ENCODE assay signal across 8 cellular contexts in genomic region chr19:11987405-11988231, GRCh38. TPM values are rescaled to one million over a fixed set of nuclear protein-coding genes. Genes with fewer than 3 reads are reported as not detected.
A peak's percentile ranks its signal among the peaks of the same experiment; 100 is the strongest.
DNase-seq lines count a peak whose midpoint lies in the region; ATAC-seq, FAIRE-seq and TF ChIP-seq lines count a peak whose summit lies in the region.

No MANE protein-coding gene starts in this region.

- H3K36me3 ChIP-seq in HepG2 (replicated peaks in 1 of 2; ENCODE audit: control insufficient read depth in 1 of 2, insufficient read depth in 2 of 2, low read length in 2 of 2) = no peaks in the 10 kb centered on the region

- peaks cover 0 to 1% of the 10 kb centered on the region in 2 experiments; a peak in 1 of 5 replicates for H3K27me3 ChIP-seq in HepG2 (ENCODE audit: control insufficient read depth in 1 of 2, insufficient read depth in 2 of 2, low read length in 2 of 2)

- TF ChIP-seq CTCF in HepG2 (CRISPR knock-in tag; IDR thresholded peaks at IDR 0.05) = no peak

- no peak for FAIRE-seq in HepG2 (lab: Jason Lieb, UNC)

- peak overlapping the region; percentile 40 for H3K27ac ChIP-seq in HepG2 (ENCODE audit: extremely low read length, insufficient read depth, low read length)

- peak; percentile 29 to 81; a peak in 3 of 4 replicates for TF ChIP-seq POLR2A in HepG2 (IDR thresholded peaks at IDR 0.05; ENCODE audit: insufficient read depth in 1 of 2, low read depth in 2 of 2, low read length in 2 of 2)

- H3K79me2 ChIP-seq in HepG2 (ENCODE audit: insufficient read depth, low read length) = no peaks in the 10 kb centered on the region

- in situ Hi-C loops in HepG2 (cut with HindIII; ENCODE audit: extremely low pct_ligation_motif_present, low pct_unique_long_range_greater_than_20kb) = loop anchor here (5.0 kb wide), 1 partner anchor 100 kb away; the partner anchor contains the start of gene ZNF69

- CTCF ChIA-PET in HepG2 (lab: Yijun Ruan, JAX; ENCODE audit: low intra/inter-chr PET ratio, low total read pairs) = interaction anchor here (0.9 to 3.8 kb wide), 5 partner anchors 23 to 191 kb away, joined by 3 to 50 read pairs (median 22); partner anchors contain the start of gene ZNF763

- peak overlapping the region; percentile 9 for H2AFZ ChIP-seq in HepG2 (ENCODE audit: low read length)

- POLR2A ChIA-PET in HepG2 (lab: Yijun Ruan, JAX) = interaction anchor here (0.7 to 3.1 kb wide), 11 partner anchors 48 to 190 kb away, joined by 3 to 30 read pairs (median 4); partner anchors contain the start of genes ZNF20, ZNF433, ZNF491 and ZNF69

- BruUV-seq in HepG2 (replicated peaks; lab: Mats Ljungman, UMichigan) = TSS peak; percentile 74

- no peaks in the 10 kb centered on the region for H3K9me3 ChIP-seq in HepG2 (ENCODE audit: low read length)

- H3K4me1 ChIP-seq in HepG2 (ENCODE audit: insufficient read depth, low read length) = peaks cover 18% of the 10 kb centered on the region; the same call in 1 of the 2 replicates

- H3K9ac ChIP-seq in HepG2 (ENCODE audit: insufficient read depth, low read depth, low read length) = peak overlapping the region; percentile 65

- TF ChIP-seq EP300 in HepG2 (IDR thresholded peaks at IDR 0.05; ENCODE audit: low read depth in 2 of 2, low read length in 2 of 2) = no peak
- no peak for TF ChIP-seq EP300 in HepG2 (CRISPR knock-in tag; IDR thresholded peaks at IDR 0.05; ENCODE audit: borderline replicate concordance)

- peak; percentile 80 for ATAC-seq in GM18868 (IDR thresholded peaks at IDR 0.05; ENCODE audit: unreplicated experiment)
- peak; percentile 82 for ATAC-seq in HG03175 (IDR thresholded peaks at IDR 0.05; ENCODE audit: unreplicated experiment)
- peak; percentile 91 for ATAC-seq in HepG2

- 62% methylated on average over 41 of the region's 52 CpGs for WGBS in HepG2 (ENCODE audit: low lambda C conversion rate)

- no peaks in the 10 kb centered on the region for H4K20me1 ChIP-seq in HepG2 (ENCODE audit: insufficient read depth, low read length)

- no peak for TF ChIP-seq RAD21 in HepG2 (CRISPR knock-in tag; IDR thresholded peaks at IDR 0.05)

- DNase-seq in A172 (ENCODE audit: low spot score) (peak; percentile 97), NCI-H524 (lab: John Stamatoyannopoulos, UW) (peak; percentile 91 to 98), dedifferentiated amniotic fluid mesenchymal stem cell (ENCODE audit: extremely low spot score) (peak; percentile 93), HepG2 (ENCODE audit: low spot score) (peak; percentile 55)
- DNase-seq in activated CD4-positive, alpha-beta T cell treated with anti-CD3 and anti-CD28 coated beads for 48 hours = peak; percentile 98
- peak; percentile 90 for DNase-seq in stimulated activated CD4-positive, alpha-beta T cell treated with anti-CD3 and anti-CD28 coated beads, Interleukin-2, amount 100 ng/mL, for 4 hours (ENCODE audit: low read depth)

- H3K4me3 ChIP-seq in HepG2 (replicated peaks in 1 of 3; ENCODE audit: insufficient read depth in 1 of 3, low read depth in 2 of 3, low read length in 3 of 3) = peak overlapping the region; percentile 48 to 72 (median 65); a peak in 5 of 6 replicates

- intact Hi-C loops in HepG2 (cut with micrococcal nuclease; ENCODE audit: unreplicated experiment) = loop anchor here (1.0 kb wide), 2 partner anchors 106 to 189 kb away; partner anchors contain the start of gene ZNF491

- peak overlapping the region; percentile 89 for H3K4me2 ChIP-seq in HepG2 (ENCODE audit: low read depth, low read length)

TF ChIP-seq in HepG2, 621 proteins besides CTCF, POLR2A, EP300 and RAD21 (continues in another document):
- 0 out of 2 replicates have a peak, but pooled peaks have one; percentile 15 for TF ChIP-seq HOMEZ (CRISPR knock-in tag; IDR thresholded peaks at IDR 0.05; ENCODE audit: low read depth)
- TF ChIP-seq ZNF710 (CRISPR knock-in tag; IDR thresholded peaks at IDR 0.05; ENCODE audit: borderline replicate concordance) = no peak

RNA-seq across cellular contexts. Expression of gene ZNF763, which starts 22.8 kb away (rescaled TPM):
- 1.1 TPM in 1 of 2 replicates, not detected in the other for total RNA-seq in A172 (2014; rRNA removed; shearing (Covaris generic))
- total RNA-seq in HepG2 (2016; rRNA removed; fragmentation: Illumina TruSeq; extraction: Trizol) = 0.42 and 0.49 TPM in 2 replicates
- total RNA-seq in HepG2 (2016; cell fraction: cytosol; rRNA removed; fragmentation: Illumina TruSeq; extraction: Trizol; ENCODE audit: low read depth) = 0.20 and 0.26 TPM in 2 replicates
- total RNA-seq in HepG2 (2016; cell fraction: insoluble cytoplasmic fraction; rRNA removed; fragmentation: Illumina TruSeq; extraction: Trizol) = 0.31 and 0.74 TPM in 2 replicates
- total RNA-seq in HepG2 (2016; cell fraction: membrane; rRNA removed; fragmentation: Illumina TruSeq; extraction: Trizol) = 0.31 and 0.40 TPM in 2 replicates
- total RNA-seq in HepG2 (2016; cell fraction: nucleus; rRNA removed; fragmentation: Illumina TruSeq; extraction: Trizol) = 0.78 and 0.93 TPM in 2 replicates
- polyA plus RNA-seq in HepG2 (2011; rRNA removed) = 0.08 and 0.16 TPM in 2 replicates
- polyA plus RNA-seq in HepG2 (2011; cell fraction: cytosol; rRNA removed) = 0.03 and 0.17 TPM in 2 replicates
- 0.10 and 0.84 TPM in 2 replicates for polyA plus RNA-seq in HepG2 (2011; cell fraction: nucleus; rRNA removed)
- polyA plus RNA-seq in HepG2 (2012) = 0.20 and 0.34 TPM in 2 replicates
- not detected in 2 replicates for polyA plus RNA-seq in HepG2 (2016; cell fraction: cytosol; fragmentation: Illumina TruSeq; extraction: Trizol; ENCODE audit: low read depth)
- 0.44 and 0.47 TPM in 2 replicates for polyA plus RNA-seq in HepG2 (2016; cell fraction: insoluble cytoplasmic fraction; fragmentation: Illumina TruSeq; extraction: Trizol; ENCODE audit: low read depth)
- 0.19 and 0.21 TPM in 2 replicates for polyA plus RNA-seq in HepG2 (2016; cell fraction: membrane; fragmentation: Illumina TruSeq; extraction: Trizol; ENCODE audit: low read depth)
- 1.7 and 2.4 TPM in 2 replicates for polyA plus RNA-seq in HepG2 (2016; cell fraction: nucleus; fragmentation: Illumina TruSeq; extraction: Trizol; ENCODE audit: insufficient read depth, low read depth)
- polyA minus RNA-seq in HepG2 (2011; rRNA and poly(A)+ RNA removed; ENCODE audit: low replicate concordance) = 0.32 TPM in 1 of 2 replicates, not detected in the other
- polyA minus RNA-seq in HepG2 (2011; cell fraction: cytosol; rRNA and poly(A)+ RNA removed) = not detected in 2 replicates
- 0.64 and 0.87 TPM in 2 replicates for polyA minus RNA-seq in HepG2 (2011; cell fraction: nucleus; rRNA and poly(A)+ RNA removed)

RNA-seq across cellular contexts. Expression of gene ZNF433, which starts 47.9 kb away (rescaled TPM):
- 7.2 and 11.3 TPM in 2 replicates for total RNA-seq in A172 (2014; rRNA removed; shearing (Covaris generic))
- total RNA-seq in HepG2 (2016; rRNA removed; fragmentation: Illumina TruSeq; extraction: Trizol) = 4.9 and 5.8 TPM in 2 replicates
- total RNA-seq in HepG2 (2016; cell fraction: cytosol; rRNA removed; fragmentation: Illumina TruSeq; extraction: Trizol; ENCODE audit: low read depth) = 0.44 and 1.4 TPM in 2 replicates
- 4.8 and 7.4 TPM in 2 replicates for total RNA-seq in HepG2 (2016; cell fraction: insoluble cytoplasmic fraction; rRNA removed; fragmentation: Illumina TruSeq; extraction: Trizol)
- total RNA-seq in HepG2 (2016; cell fraction: membrane; rRNA removed; fragmentation: Illumina TruSeq; extraction: Trizol) = 1.4 and 2.8 TPM in 2 replicates
- 5.2 and 5.6 TPM in 2 replicates for total RNA-seq in HepG2 (2016; cell fraction: nucleus; rRNA removed; fragmentation: Illumina TruSeq; extraction: Trizol)
- polyA plus RNA-seq in HepG2 (2011; rRNA removed) = 1.4 and 1.8 TPM in 2 replicates
- 0.82 and 1.2 TPM in 2 replicates for polyA plus RNA-seq in HepG2 (2011; cell fraction: cytosol; rRNA removed)
- polyA plus RNA-seq in HepG2 (2011; cell fraction: nucleus; rRNA removed) = 1.5 and 1.9 TPM in 2 replicates
- 2.0 and 2.4 TPM in 2 replicates for polyA plus RNA-seq in HepG2 (2012)
- 0.45 and 0.66 TPM in 2 replicates for polyA plus RNA-seq in HepG2 (2016; cell fraction: cytosol; fragmentation: Illumina TruSeq; extraction: Trizol; ENCODE audit: low read depth)
- polyA plus RNA-seq in HepG2 (2016; cell fraction: insoluble cytoplasmic fraction; fragmentation: Illumina TruSeq; extraction: Trizol; ENCODE audit: low read depth) = 4.0 and 5.4 TPM in 2 replicates
- polyA plus RNA-seq in HepG2 (2016; cell fraction: membrane; fragmentation: Illumina TruSeq; extraction: Trizol; ENCODE audit: low read depth) = 0.43 and 0.81 TPM in 2 replicates
- 13.0 and 14.6 TPM in 2 replicates for polyA plus RNA-seq in HepG2 (2016; cell fraction: nucleus; fragmentation: Illumina TruSeq; extraction: Trizol; ENCODE audit: insufficient read depth, low read depth)
- polyA minus RNA-seq in HepG2 (2011; rRNA and poly(A)+ RNA removed; ENCODE audit: low replicate concordance) = 1.7 TPM in 1 of 2 replicates, not detected in the other
- polyA minus RNA-seq in HepG2 (2011; cell fraction: cytosol; rRNA and poly(A)+ RNA removed) = 1.2 and 2.0 TPM in 2 replicates
- polyA minus RNA-seq in HepG2 (2011; cell fraction: nucleus; rRNA and poly(A)+ RNA removed) = 5.8 and 7.9 TPM in 2 replicates

Comparison
In these comparisons a context has a peak if more than half of its experiments do, and no peak if none do; other contexts are left out.
1. Peak in every context shown above with its lines: DNase-seq, ATAC-seq, H3K4me3 ChIP-seq and H3K27ac ChIP-seq.